ENCODE assay signal across 1 cellular context in genomic region chr22:36470162-36470993, GRCh38.
A peak's percentile ranks its signal among the peaks of the same experiment; 100 is the strongest.
TF ChIP-seq lines count a peak whose summit lies in the region.

No MANE protein-coding gene starts in this region.

TF ChIP-seq in HepG2, 621 proteins besides CTCF, POLR2A, EP300 and RAD21 (continues in another document):
- TF ChIP-seq EHMT2 (IDR thresholded peaks at IDR 0.05; ENCODE audit: borderline replicate concordance, low read depth, low read length) (no peak), ZNF770 (CRISPR knock-in tag; IDR thresholded peaks at IDR 0.05) (peak; percentile 56; the same call in 1 of the 2 replicates), PBX2 (CRISPR knock-in tag; IDR thresholded peaks at IDR 0.05) (no peak), HNRNPL (IDR thresholded peaks at IDR 0.05; ENCODE audit: low read depth, low read length) (0 out of 2 replicates have a peak, but pooled peaks have one; percentile 35), HMGXB4 (CRISPR knock-in tag; IDR thresholded peaks at IDR 0.05; ENCODE audit: borderline replicate concordance in 1 of 2, low read depth in 1 of 2) (peak in 1 of 2 experiments; percentile 49; a peak in 1 of 4 replicates), MYPOP (CRISPR knock-in tag; IDR thresholded peaks at IDR 0.05) (no peak), TFE3 (CRISPR knock-in tag; IDR thresholded peaks at IDR 0.05) (0 out of 2 replicates have a peak, but pooled peaks have one; percentile 21), ZNF687 (CRISPR knock-in tag; IDR thresholded peaks at IDR 0.05) (peak; percentile 76), ZNF598 (CRISPR knock-in tag; IDR thresholded peaks at IDR 0.05; ENCODE audit: borderline replicate concordance) (peak; percentile 58; the same call in 1 of the 2 replicates), FOXK2 (IDR thresholded peaks at IDR 0.05) (no peak), RFXAP (CRISPR knock-in tag; IDR thresholded peaks at IDR 0.05; ENCODE audit: borderline replicate concordance) (peak; percentile 38; the same call in 1 of the 2 replicates), PATZ1 (CRISPR knock-in tag; IDR thresholded peaks at IDR 0.05) (peak; percentile 29; the same call in 1 of the 2 replicates), ATF2 (CRISPR knock-in tag; IDR thresholded peaks at IDR 0.05) (0 out of 2 replicates have a peak, but pooled peaks have one; percentile 65), GATAD2A (CRISPR knock-in tag; IDR thresholded peaks at IDR 0.05) (0 out of 2 replicates have a peak, but pooled peaks have one; percentile 42), RFX5 (IDR thresholded peaks at IDR 0.05; ENCODE audit: low read depth, low read length) (peak; percentile 73), MAX (IDR thresholded peaks at IDR 0.05) (peak; percentile 35; the same call in 1 of the 2 replicates), ZNF512B (CRISPR knock-in tag; IDR thresholded peaks at IDR 0.05; ENCODE audit: borderline replicate concordance) (0 out of 2 replicates have a peak, but pooled peaks have one; percentile 43), IRX3 (CRISPR knock-in tag; IDR thresholded peaks at IDR 0.05; ENCODE audit: borderline replicate concordance, low read depth) (no peak), PPARG (CRISPR knock-in tag; conservative IDR thresholded peaks at IDR 0.05) (0 out of 2 replicates have a peak, but pooled peaks have one; percentile 22), MLX (CRISPR knock-in tag; IDR thresholded peaks at IDR 0.05) (no peak), ZNF891 (CRISPR knock-in tag; IDR thresholded peaks at IDR 0.05) (0 out of 2 replicates have a peak, but pooled peaks have one; percentile 66), ZNF7 (CRISPR knock-in tag; IDR thresholded peaks at IDR 0.05) (no peak), SMC3 (IDR thresholded peaks at IDR 0.05; ENCODE audit: low read length) (peak; percentile 91), TSC22D2 (CRISPR knock-in tag; IDR thresholded peaks at IDR 0.05; ENCODE audit: borderline replicate concordance) (0 out of 2 replicates have a peak, but pooled peaks have one; percentile 44), ZMAT3 (CRISPR knock-in tag; conservative IDR thresholded peaks at IDR 0.05) (no peak), ZNF652 (CRISPR knock-in tag; IDR thresholded peaks at IDR 0.05; ENCODE audit: borderline replicate concordance, low read depth) (peak; percentile 38; the same call in 1 of the 2 replicates), SUZ12 (IDR thresholded peaks at IDR 0.05; ENCODE audit: low read depth, low read length) (no peak), CHD2 (IDR thresholded peaks at IDR 0.05; ENCODE audit: low read depth, low read length) (0 out of 2 replicates have a peak, but pooled peaks have one; percentile 18), ZNF614 (CRISPR knock-in tag; IDR thresholded peaks at IDR 0.05; ENCODE audit: borderline replicate concordance) (0 out of 2 replicates have a peak, but pooled peaks have one; percentile 53)
